15 cellular contexts compared by ENCODE assay signal in genomic region chr15:78740904-78741274, GRCh38.
DNase-seq lines count a peak whose midpoint lies in the region; ATAC-seq, FAIRE-seq and TF ChIP-seq lines count a peak whose summit lies in the region.
"Had no signal": no experiment of that assay in that cellular context is flagged by ENCODE, and none has a peak within 500 bp of the region (broad histone marks: within the 10 kb centered on the region; RNA-seq: fewer than 3 reads in every experiment).

No MANE protein-coding gene starts in this region.

- H3K4me3 ChIP-seq in A549 (no peak overlapping the region), esophagus muscularis mucosa (no peak overlapping the region)
- H3K4me3 ChIP-seq: SK-N-MC had no signal

- no peak overlapping the region for H3K4me3 Mint-ChIP-seq in activated CD8-positive, alpha-beta T cell treated with anti-CD3 and anti-CD28 coated beads for 36 hours
- no peak overlapping the region for H3K4me3 Mint-ChIP-seq in osteocyte (ENCODE audit: unreplicated experiment)
- H3K4me3 Mint-ChIP-seq: B cell; CD4-positive, CD25-positive, alpha-beta regulatory T cell; H9 had no signal

- no peak for FAIRE-seq in A549 (lab: Jason Lieb, UNC)
- FAIRE-seq: HTR-8/SVneo had no signal

- ATAC-seq in A549 (0 out of 6 replicates have a peak, but pooled peaks of 1 of the 2 experiments have one; percentile 4), HG03354 (IDR thresholded peaks at IDR 0.05; ENCODE audit: poor library complexity, severe bottlenecking, unreplicated experiment) (peak; percentile 8)
- ATAC-seq in activated CD8-positive, alpha-beta T cell treated with anti-CD3 and anti-CD28 coated beads for 36 hours: no peak

- H3K27ac ChIP-seq in A549: no peak overlapping the region
- H3K27ac ChIP-seq in esophagus muscularis mucosa (replicated peaks in 1 of 4): no peak overlapping the region
- H3K27ac ChIP-seq: SK-N-MC had no signal

- H3K4me1 Mint-ChIP-seq in activated CD8-positive, alpha-beta T cell treated with anti-CD3 and anti-CD28 coated beads for 36 hours (ENCODE audit: low read depth): no peaks in the 10 kb centered on the region
- H3K4me1 Mint-ChIP-seq in osteocyte (ENCODE audit: unreplicated experiment): peaks cover 2% of the 10 kb centered on the region

- TF ChIP-seq CTCF in A549 (IDR thresholded peaks at IDR 0.05) (no peak), osteocyte (IDR thresholded peaks at IDR 0.05) (no peak), esophagus muscularis mucosa (IDR thresholded peaks at IDR 0.05) (no peak)
- peak; percentile 2 for TF ChIP-seq CTCF in activated CD8-positive, alpha-beta T cell treated with anti-CD3 and anti-CD28 coated beads for 36 hours (IDR thresholded peaks at IDR 0.05)

- no peak for TF ChIP-seq RAD21 in A549 (conservative IDR thresholded peaks at IDR 0.05 in 1 of 2, IDR thresholded peaks at IDR 0.05 in 1 of 2)

- no peak overlapping the region for H3K4me2 ChIP-seq in A549

- H3K9me3 Mint-ChIP-seq in activated CD8-positive, alpha-beta T cell treated with anti-CD3 and anti-CD28 coated beads for 36 hours: no peaks in the 10 kb centered on the region
- no peaks in the 10 kb centered on the region for H3K9me3 Mint-ChIP-seq in osteocyte (ENCODE audit: unreplicated experiment)
- H3K9me3 Mint-ChIP-seq: CD4-positive, CD25-positive, alpha-beta regulatory T cell; H9 had no signal

- WGBS in A549 (ENCODE audit: missing lambda C conversion rate): 51% methylated on average over 7 of the region's 7 CpGs
- WGBS in esophagus muscularis mucosa: 82% methylated on average over 5 of the region's 7 CpGs

- H3K36me3 Mint-ChIP-seq in activated CD8-positive, alpha-beta T cell treated with anti-CD3 and anti-CD28 coated beads for 36 hours (ENCODE audit: low read depth): no peaks in the 10 kb centered on the region
- H3K36me3 Mint-ChIP-seq in osteocyte (ENCODE audit: unreplicated experiment): no peaks in the 10 kb centered on the region
- H3K36me3 Mint-ChIP-seq: CD4-positive, CD25-positive, alpha-beta regulatory T cell had no signal

- DNase-seq in A549 (ENCODE audit: low read depth in 1 of 2, low spot score in 1 of 2): no peak
- no peak for DNase-seq in activated CD8-positive, alpha-beta T cell treated with anti-CD3 and anti-CD28 coated beads for 36 hours
- DNase-seq in osteocyte (ENCODE audit: extremely low spot score, unreplicated experiment): peak; percentile 63
- DNase-seq in OCI-M2 (lab: John Stamatoyannopoulos, UW; ENCODE audit: unreplicated experiment): no peak
- no peak for DNase-seq in activated effector memory CD4-positive, alpha-beta T cell treated with anti-CD3 and anti-CD28 coated beads, Interleukin-2, amount 50 U/mL, for 16 hours
- DNase-seq in activated T-cell treated with anti-CD3 and anti-CD28 coated beads, Interleukin-2, amount 50 U/mL, for 48 hours: no peak
- DNase-seq in esophagus muscularis mucosa (ENCODE audit: extremely low spot score): no peak
- DNase-seq: NCI-H2081 treated with DMSO at 0.1 percent for 48 hours, NCI-H524 treated with DMSO at 0.1 percent for 48 hours had no signal

- TF ChIP-seq EP300 in A549 (IDR thresholded peaks at IDR 0.05): no peak
- no peak for TF ChIP-seq EP300 in esophagus muscularis mucosa (IDR thresholded peaks at IDR 0.05)

- POLR2A ChIA-PET in A549 (lab: Yijun Ruan, JAX): interaction anchor here (1.1 to 1.5 kb wide), 2 partner anchors 21 to 121 kb away, joined by 4 to 5 read pairs; no protein-coding TSS in a partner anchor
- POLR2A ChIA-PET in activated CD8-positive, alpha-beta T cell treated with anti-CD3 and anti-CD28 coated beads for 36 hours (lab: Charles Lee): no interaction called here

- H3K4me1 ChIP-seq in A549 (peaks cover 4% of the 10 kb centered on the region), esophagus muscularis mucosa (peaks cover 0 to 5% (median 0%) of the 10 kb centered on the region in 4 donors)

- H3K27me3 ChIP-seq in esophagus muscularis mucosa: peaks cover 0 to 12% (median 0%) of the 10 kb centered on the region in 4 donors

- intact Hi-C loops in activated CD8-positive, alpha-beta T cell treated with anti-CD3 and anti-CD28 coated beads for 36 hours (cut with micrococcal nuclease): no loop called here
- intact Hi-C loops in esophagus muscularis mucosa (cut with DNase I): no loop called here

- no peaks in the 10 kb centered on the region for H3K9me3 ChIP-seq in A549
- no peaks in the 10 kb centered on the region for H3K9me3 ChIP-seq in esophagus muscularis mucosa

- CTCF ChIA-PET in A549 (lab: Yijun Ruan, JAX): interaction anchor here (0.6 to 6.0 kb wide), 22 partner anchors 9 to 909 kb away, joined by 3 to 89 read pairs (median 4); partner anchors contain the start of genes CHRNA3 and IREB2
- CTCF ChIA-PET in activated CD8-positive, alpha-beta T cell treated with anti-CD3 and anti-CD28 coated beads for 36 hours (lab: Charles Lee): interaction anchor here (0.6 to 1.1 kb wide), 4 partner anchors 12 to 116 kb away, joined by 3 to 4 read pairs (median 3); no protein-coding TSS in a partner anchor

- 0 out of 2 replicates have a peak, but pooled peaks have one; percentile 12 for TF ChIP-seq POLR2A in A549 (IDR thresholded peaks at IDR 0.05; ENCODE audit: low read length)
- no peak for TF ChIP-seq POLR2A in esophagus muscularis mucosa (IDR thresholded peaks at IDR 0.05; ENCODE audit: low read depth)

- peaks cover 7% of the 10 kb centered on the region for H3K27me3 Mint-ChIP-seq in activated CD8-positive, alpha-beta T cell treated with anti-CD3 and anti-CD28 coated beads for 36 hours
- peaks cover 10% of the 10 kb centered on the region for H3K27me3 Mint-ChIP-seq in osteocyte (ENCODE audit: unreplicated experiment)

- H3K27ac Mint-ChIP-seq in activated CD8-positive, alpha-beta T cell treated with anti-CD3 and anti-CD28 coated beads for 36 hours: no peak overlapping the region
- no peak overlapping the region for H3K27ac Mint-ChIP-seq in osteocyte (ENCODE audit: unreplicated experiment)
- H3K27ac Mint-ChIP-seq: B cell; CD4-positive, CD25-positive, alpha-beta regulatory T cell; H9 had no signal

- no peaks in the 10 kb centered on the region for H3K36me3 ChIP-seq in esophagus muscularis mucosa

TF ChIP-seq in A549, 52 proteins besides CTCF, POLR2A, EP300 and RAD21 (continues in another document):
- TF ChIP-seq ZSCAN20 (CRISPR knock-in tag; IDR thresholded peaks at IDR 0.05) (no peak), CHD2 (IDR thresholded peaks at IDR 0.05; ENCODE audit: low read length, partially characterized antibody) (no peak), FOSB (CRISPR knock-in tag; IDR thresholded peaks at IDR 0.05) (no peak), ZC3H11A (IDR thresholded peaks at IDR 0.05) (no peak), HOXA7 (CRISPR knock-in tag; IDR thresholded peaks at IDR 0.05) (no peak), BHLHE40 (IDR thresholded peaks at IDR 0.05; ENCODE audit: low read depth, low read length) (no peak), ATOH8 (CRISPR knock-in tag; IDR thresholded peaks at IDR 0.05; ENCODE audit: low read depth) (no peak), KDM1A (IDR thresholded peaks at IDR 0.05; ENCODE audit: low read depth) (no peak), CEBPB (IDR thresholded peaks at IDR 0.05) (no peak), FOSL2 (IDR thresholded peaks at IDR 0.05) (no peak), FOSL2 (CRISPR knock-in tag; IDR thresholded peaks at IDR 0.05) (no peak), MAZ (IDR thresholded peaks at IDR 0.05; ENCODE audit: borderline replicate concordance, low read depth, low read length) (no peak)
- TF ChIP-seq, protein P1, sequence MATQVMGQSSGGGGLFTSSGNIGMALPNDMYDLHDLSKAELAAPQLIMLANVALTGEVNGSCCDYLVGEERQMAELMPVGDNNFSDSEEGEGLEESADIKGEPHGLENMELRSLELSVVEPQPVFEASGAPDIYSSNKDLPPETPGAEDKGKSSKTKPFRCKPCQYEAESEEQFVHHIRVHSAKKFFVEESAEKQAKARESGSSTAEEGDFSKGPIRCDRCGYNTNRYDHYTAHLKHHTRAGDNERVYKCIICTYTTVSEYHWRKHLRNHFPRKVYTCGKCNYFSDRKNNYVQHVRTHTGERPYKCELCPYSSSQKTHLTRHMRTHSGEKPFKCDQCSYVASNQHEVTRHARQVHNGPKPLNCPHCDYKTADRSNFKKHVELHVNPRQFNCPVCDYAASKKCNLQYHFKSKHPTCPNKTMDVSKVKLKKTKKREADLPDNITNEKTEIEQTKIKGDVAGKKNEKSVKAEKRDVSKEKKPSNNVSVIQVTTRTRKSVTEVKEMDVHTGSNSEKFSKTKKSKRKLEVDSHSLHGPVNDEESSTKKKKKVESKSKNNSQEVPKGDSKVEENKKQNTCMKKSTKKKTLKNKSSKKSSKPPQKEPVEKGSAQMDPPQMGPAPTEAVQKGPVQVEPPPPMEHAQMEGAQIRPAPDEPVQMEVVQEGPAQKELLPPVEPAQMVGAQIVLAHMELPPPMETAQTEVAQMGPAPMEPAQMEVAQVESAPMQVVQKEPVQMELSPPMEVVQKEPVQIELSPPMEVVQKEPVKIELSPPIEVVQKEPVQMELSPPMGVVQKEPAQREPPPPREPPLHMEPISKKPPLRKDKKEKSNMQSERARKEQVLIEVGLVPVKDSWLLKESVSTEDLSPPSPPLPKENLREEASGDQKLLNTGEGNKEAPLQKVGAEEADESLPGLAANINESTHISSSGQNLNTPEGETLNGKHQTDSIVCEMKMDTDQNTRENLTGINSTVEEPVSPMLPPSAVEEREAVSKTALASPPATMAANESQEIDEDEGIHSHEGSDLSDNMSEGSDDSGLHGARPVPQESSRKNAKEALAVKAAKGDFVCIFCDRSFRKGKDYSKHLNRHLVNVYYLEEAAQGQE (IDR thresholded peaks at IDR 0.05): no peak
- TF ChIP-seq, protein P2, sequence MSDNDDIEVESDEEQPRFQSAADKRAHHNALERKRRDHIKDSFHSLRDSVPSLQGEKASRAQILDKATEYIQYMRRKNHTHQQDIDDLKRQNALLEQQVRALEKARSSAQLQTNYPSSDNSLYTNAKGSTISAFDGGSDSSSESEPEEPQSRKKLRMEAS (IDR thresholded peaks at IDR 0.05): no peak
- TF ChIP-seq, protein P3, sequence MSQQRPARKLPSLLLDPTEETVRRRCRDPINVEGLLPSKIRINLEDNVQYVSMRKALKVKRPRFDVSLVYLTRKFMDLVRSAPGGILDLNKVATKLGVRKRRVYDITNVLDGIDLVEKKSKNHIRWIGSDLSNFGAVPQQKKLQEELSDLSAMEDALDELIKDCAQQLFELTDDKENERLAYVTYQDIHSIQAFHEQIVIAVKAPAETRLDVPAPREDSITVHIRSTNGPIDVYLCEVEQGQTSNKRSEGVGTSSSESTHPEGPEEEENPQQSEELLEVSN (IDR thresholded peaks at IDR 0.05; ENCODE audit: borderline replicate concordance, low read depth): no peak
